ENCODE assay signal across 20 cellular contexts in genomic region chr2:30958571-30959220, GRCh38.
"Had no signal": no experiment of that assay in that cellular context is flagged by ENCODE, and none has a peak within 500 bp of the region (broad histone marks: within the 10 kb centered on the region; RNA-seq: fewer than 3 reads in every experiment).

No MANE protein-coding gene starts in this region.

- H3K27me3 Mint-ChIP-seq: memory B cell, naive B cell had no signal

- H3K36me3 Mint-ChIP-seq: activated naive CD4-positive, alpha-beta T cell treated with anti-CD3 and anti-CD28 coated beads, Interleukin-2, amount 50 U/mL, for 72 hours; immature natural killer cell; memory B cell; naive B cell had no signal

- H3K4me1 Mint-ChIP-seq: immature natural killer cell, memory B cell had no signal

- H3K36me3 ChIP-seq: prostate gland, thoracic aorta had no signal

- H3K9me3 Mint-ChIP-seq: activated naive CD4-positive, alpha-beta T cell treated with anti-CD3 and anti-CD28 coated beads, Interleukin-2, amount 50 U/mL, for 72 hours; immature natural killer cell; memory B cell had no signal

- H3K4me1 ChIP-seq: body of pancreas, prostate gland had no signal

- H3K9me3 ChIP-seq: body of pancreas, mucosa of descending colon, prostate gland, thoracic aorta had no signal

- H3K4me3 ChIP-seq: body of pancreas, mucosa of descending colon, prostate gland, thoracic aorta had no signal

- H3K27ac ChIP-seq: body of pancreas, prostate gland, thoracic aorta, VCaP had no signal

- DNase-seq: activated CD4-positive, alpha-beta T cell treated with anti-CD3 and anti-CD28 coated beads for 1 hour; activated CD4-positive, alpha-beta T cell treated with anti-CD3 and anti-CD28 coated beads, Interleukin-2, amount 50 U/mL, for 48 hours; activated gamma-delta T cell treated with Interleukin-2 at 50 U/mL for 16 hours; amygdala; body of pancreas; caudate nucleus; erythroblast; head of caudate nucleus; immature natural killer cell; kidney glomerular epithelial cell; mucosa of descending colon; naive B cell; right cardiac atrium; stimulated activated CD4-positive, alpha-beta T cell treated with anti-CD3 and anti-CD28 coated beads, Interleukin-2, amount 100 ng/mL, for 24 hours; T1000 had no signal

- H3K27me3 ChIP-seq: body of pancreas had no signal

- ATAC-seq: body of pancreas, mucosa of descending colon, right cardiac atrium had no signal

- H3K27ac Mint-ChIP-seq: activated naive CD4-positive, alpha-beta T cell treated with anti-CD3 and anti-CD28 coated beads, Interleukin-2, amount 50 U/mL, for 72 hours; immature natural killer cell; memory B cell; naive B cell had no signal

- H3K4me3 Mint-ChIP-seq: immature natural killer cell, memory B cell, naive B cell had no signal
